In the genomic region with DNA sequence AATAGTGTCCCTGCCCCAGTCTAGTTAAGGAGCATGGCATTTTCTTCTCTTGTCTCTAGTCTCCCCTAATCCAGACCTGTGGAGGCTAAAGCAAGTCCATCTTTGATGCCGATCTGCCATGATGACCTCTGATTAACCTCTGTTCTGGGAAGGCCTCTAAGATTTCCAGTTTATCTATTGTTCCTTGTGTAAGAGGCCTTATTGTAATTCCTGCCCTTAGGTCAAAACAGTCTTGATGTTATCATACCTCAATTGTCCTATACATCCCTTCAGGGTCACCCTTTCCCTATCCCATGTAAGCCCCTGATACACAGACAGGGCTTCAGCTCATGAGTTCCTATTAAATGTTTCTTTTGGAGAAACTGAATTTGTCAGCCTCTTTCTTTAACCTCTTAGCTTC, we compare ENCODE assay signal across 17 cellular contexts.
"Had no signal": no experiment of that assay in that cellular context is flagged by ENCODE, and none has a peak within 500 bp of the region (broad histone marks: within the 10 kb centered on the region; RNA-seq: fewer than 3 reads in every experiment).

No MANE protein-coding gene starts in this region.

- H3K4me1 ChIP-seq: ascending aorta, prostate gland, right lobe of liver, testis had no signal

- H3K27ac Mint-ChIP-seq: activated CD4-positive, alpha-beta T cell treated with anti-CD3 and anti-CD28 coated beads for 36 hours; activated CD8-positive, alpha-beta T cell treated with anti-CD3 and anti-CD28 coated beads for 36 hours; activated naive CD8-positive, alpha-beta T cell treated with anti-CD3 and anti-CD28 coated beads, Interleukin-2, amount 10 ng/mL, durations not matched to agents 7 days and 5 days had no signal

- H3K27me3 ChIP-seq: ascending aorta, gastroesophageal sphincter, right lobe of liver, testis had no signal

- DNase-seq: activated CD4-positive, alpha-beta T cell treated with anti-CD3 and anti-CD28 coated beads for 36 hours; activated CD8-positive, alpha-beta memory T cell treated with anti-CD3 and anti-CD28 coated beads, Interleukin-2, amount 50 U/mL, for 4 hours; activated CD8-positive, alpha-beta T cell treated with anti-CD3 and anti-CD28 coated beads for 36 hours; activated naive CD8-positive, alpha-beta T cell treated with anti-CD3 and anti-CD28 coated beads, Interleukin-2, amount 10 ng/mL, durations not matched to agents 7 days and 5 days; islet precursor cell; left ventricle myocardium superior; mucosa of descending colon; naive thymus-derived CD8-positive, alpha-beta T cell; nucleus accumbens; right lobe of liver; stimulated activated CD4-positive, alpha-beta T cell treated with anti-CD3 and anti-CD28 coated beads, Interleukin-12 subunit alpha, Interleukin-12 subunit beta, amount 100 ng/mL, for 4 hours; stimulated activated naive CD4-positive, alpha-beta T cell treated with Interleukin-2 at 50 U/mL for 16 hours; T1000; testis had no signal

- H3K9me3 ChIP-seq: ascending aorta, gastroesophageal sphincter, mucosa of descending colon, prostate gland, right lobe of liver, testis had no signal

- H3K4me3 ChIP-seq: ascending aorta, gastroesophageal sphincter, mucosa of descending colon, prostate gland, right lobe of liver, testis had no signal

- H3K27me3 Mint-ChIP-seq: activated CD4-positive, alpha-beta T cell treated with anti-CD3 and anti-CD28 coated beads for 36 hours; activated CD8-positive, alpha-beta T cell treated with anti-CD3 and anti-CD28 coated beads for 36 hours; activated naive CD8-positive, alpha-beta T cell treated with anti-CD3 and anti-CD28 coated beads, Interleukin-2, amount 10 ng/mL, durations not matched to agents 7 days and 5 days; naive thymus-derived CD8-positive, alpha-beta T cell had no signal

- H3K36me3 ChIP-seq: ascending aorta, gastroesophageal sphincter, prostate gland, right lobe of liver had no signal

- H3K27ac ChIP-seq: ascending aorta, gastroesophageal sphincter, prostate gland, right lobe of liver, testis had no signal

- H3K9me3 Mint-ChIP-seq: activated CD8-positive, alpha-beta T cell treated with anti-CD3 and anti-CD28 coated beads for 36 hours; activated naive CD8-positive, alpha-beta T cell treated with anti-CD3 and anti-CD28 coated beads, Interleukin-2, amount 10 ng/mL, durations not matched to agents 7 days and 5 days; naive thymus-derived CD8-positive, alpha-beta T cell had no signal

- H3K36me3 Mint-ChIP-seq: activated naive CD8-positive, alpha-beta T cell treated with anti-CD3 and anti-CD28 coated beads, Interleukin-2, amount 10 ng/mL, durations not matched to agents 7 days and 5 days; naive thymus-derived CD8-positive, alpha-beta T cell had no signal

- H3K4me3 Mint-ChIP-seq: activated CD4-positive, alpha-beta T cell treated with anti-CD3 and anti-CD28 coated beads for 36 hours; activated CD8-positive, alpha-beta T cell treated with anti-CD3 and anti-CD28 coated beads for 36 hours; activated naive CD8-positive, alpha-beta T cell treated with anti-CD3 and anti-CD28 coated beads, Interleukin-2, amount 10 ng/mL, durations not matched to agents 7 days and 5 days; naive thymus-derived CD8-positive, alpha-beta T cell had no signal
